Comparison of ENCODE assay signal across 26 cellular contexts in the genomic region with DNA sequence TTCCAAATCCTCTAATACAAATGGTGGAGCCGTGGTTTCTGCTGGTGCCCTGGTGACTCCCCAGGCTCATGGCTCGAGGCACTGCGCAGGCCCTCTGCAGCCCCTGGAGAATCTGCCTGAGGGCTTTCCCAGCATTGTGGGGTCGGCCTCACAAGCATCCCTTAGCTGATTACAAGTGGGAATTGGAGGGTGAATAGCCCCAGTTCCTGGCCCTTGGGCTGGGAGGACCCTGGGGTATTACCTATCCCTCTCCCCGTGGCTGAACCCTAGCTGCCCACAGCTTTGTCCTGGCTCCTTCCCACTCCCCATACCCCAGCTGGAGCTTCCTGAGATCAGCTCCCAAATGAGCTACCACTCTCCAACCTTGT.
"Had no signal": no experiment of that assay in that cellular context is flagged by ENCODE, and none has a peak within 500 bp of the region (broad histone marks: within the 10 kb centered on the region; RNA-seq: fewer than 3 reads in every experiment).

No MANE protein-coding gene starts in this region.

- H3K4me3 ChIP-seq: ascending aorta, breast epithelium, Peyer's patch had no signal

- H3K4me3 Mint-ChIP-seq: activated CD4-positive, alpha-beta memory T cell treated with anti-CD3 and anti-CD28 coated beads, Interleukin-2, amount 10 ng/mL, durations not matched to agents 7 days and 5 days; activated CD4-positive, alpha-beta T cell treated with anti-CD3 and anti-CD28 coated beads for 36 hours; activated naive CD4-positive, alpha-beta T cell treated with anti-CD3 and anti-CD28 coated beads, Interleukin-2, amount 50 U/mL, for 24 hours; activated naive CD8-positive, alpha-beta T cell treated with anti-CD3 and anti-CD28 coated beads, Interleukin-2, amount 10 ng/mL, durations not matched to agents 7 days and 5 days; activated T-cell treated with anti-CD3 and anti-CD28 coated beads, Interleukin-2, amount 50 U/mL, for 24 hours had no signal

- H3K4me1 ChIP-seq: ascending aorta, breast epithelium, Peyer's patch had no signal

- H3K27me3 ChIP-seq: ascending aorta, breast epithelium, Peyer's patch had no signal

- H3K9me3 Mint-ChIP-seq: activated CD4-positive, alpha-beta memory T cell treated with anti-CD3 and anti-CD28 coated beads, Interleukin-2, amount 10 ng/mL, durations not matched to agents 7 days and 5 days; activated naive CD4-positive, alpha-beta T cell treated with anti-CD3 and anti-CD28 coated beads, Interleukin-2, amount 50 U/mL, for 24 hours; activated naive CD8-positive, alpha-beta T cell treated with anti-CD3 and anti-CD28 coated beads, Interleukin-2, amount 10 ng/mL, durations not matched to agents 7 days and 5 days; activated T-cell treated with anti-CD3 and anti-CD28 coated beads, Interleukin-2, amount 50 U/mL, for 24 hours; activated T-helper 2 cell treated with anti-CD3 and anti-CD28 coated beads, Interferon-gamma antibody, Interleukin-2, Interleukin-4, amounts not matched to agents 10 μg/mL and 5 μg/mL and 100 μg/mL, durations not matched to agents 14 hours and 24 hours and 36 hours had no signal

- H3K27ac ChIP-seq: ascending aorta, breast epithelium, Peyer's patch had no signal

- H3K9me3 ChIP-seq: ascending aorta, breast epithelium, Peyer's patch had no signal

- H3K27ac Mint-ChIP-seq: activated CD4-positive, alpha-beta memory T cell treated with anti-CD3 and anti-CD28 coated beads, Interleukin-2, amount 10 ng/mL, durations not matched to agents 7 days and 5 days; activated CD4-positive, alpha-beta T cell treated with anti-CD3 and anti-CD28 coated beads for 36 hours; activated naive CD4-positive, alpha-beta T cell treated with anti-CD3 and anti-CD28 coated beads, Interleukin-2, amount 50 U/mL, for 24 hours; activated naive CD8-positive, alpha-beta T cell treated with anti-CD3 and anti-CD28 coated beads, Interleukin-2, amount 10 ng/mL, durations not matched to agents 7 days and 5 days; activated T-cell treated with anti-CD3 and anti-CD28 coated beads, Interleukin-2, amount 50 U/mL, for 24 hours; activated T-helper 2 cell treated with anti-CD3 and anti-CD28 coated beads, Interferon-gamma antibody, Interleukin-2, Interleukin-4, amounts not matched to agents 10 μg/mL and 5 μg/mL and 100 μg/mL, durations not matched to agents 14 hours and 24 hours and 36 hours had no signal

- DNase-seq: activated CD4-positive, alpha-beta memory T cell treated with anti-CD3 and anti-CD28 coated beads, Interleukin-2, amount 10 ng/mL, durations not matched to agents 7 days and 5 days; activated CD4-positive, alpha-beta T cell treated with anti-CD3 and anti-CD28 coated beads for 36 hours; activated gamma-delta T cell; activated naive CD4-positive, alpha-beta T cell treated with Interleukin-2 at 50 U/mL for 16 hours; activated naive CD8-positive, alpha-beta T cell treated with anti-CD3 and anti-CD28 coated beads, Interleukin-2, amount 10 ng/mL, durations not matched to agents 7 days and 5 days; activated T-cell treated with anti-CD3 and anti-CD28 coated beads, Interleukin-2, amount 50 U/mL, for 24 hours; amygdala; Karpas-422; KBM-7; NCI-H1105 treated with DMSO at 0.1 percent for 48 hours; NCI-H1436; NCI-H1694; NCI-H1930; NCI-H345; NCI-H524 treated with DMSO at 0.1 percent for 48 hours; Peyer's patch; RPMI8226; SHP77 treated with DMSO at 0.1 percent for 48 hours; SW 1271; T-helper 1 cell had no signal

- H3K36me3 Mint-ChIP-seq: activated naive CD4-positive, alpha-beta T cell treated with anti-CD3 and anti-CD28 coated beads, Interleukin-2, amount 50 U/mL, for 24 hours; activated naive CD8-positive, alpha-beta T cell treated with anti-CD3 and anti-CD28 coated beads, Interleukin-2, amount 10 ng/mL, durations not matched to agents 7 days and 5 days had no signal

- H3K36me3 ChIP-seq: ascending aorta, breast epithelium, Peyer's patch had no signal

- ATAC-seq: activated CD4-positive, alpha-beta T cell treated with anti-CD3 and anti-CD28 coated beads for 36 hours; activated CD4-positive, CD25-positive, alpha-beta regulatory T cell treated with anti-CD3 and anti-CD28 coated beads, Interleukin-2, amount 50 U/mL, for 24 hours; PC-3 had no signal

- H3K27me3 Mint-ChIP-seq: activated CD4-positive, alpha-beta memory T cell treated with anti-CD3 and anti-CD28 coated beads, Interleukin-2, amount 10 ng/mL, durations not matched to agents 7 days and 5 days; activated CD4-positive, alpha-beta T cell treated with anti-CD3 and anti-CD28 coated beads for 36 hours; activated naive CD4-positive, alpha-beta T cell treated with anti-CD3 and anti-CD28 coated beads, Interleukin-2, amount 50 U/mL, for 24 hours; activated naive CD8-positive, alpha-beta T cell treated with anti-CD3 and anti-CD28 coated beads, Interleukin-2, amount 10 ng/mL, durations not matched to agents 7 days and 5 days; activated T-cell treated with anti-CD3 and anti-CD28 coated beads, Interleukin-2, amount 50 U/mL, for 24 hours had no signal
